Comparison of ENCODE assay signal across 14 cellular contexts in genomic region chr15:55230051-55230670, GRCh38. TPM values are rescaled to one million over a fixed set of nuclear protein-coding genes. Genes with fewer than 3 reads are reported as not detected.
DNase-seq lines count a peak whose midpoint lies in the region; ATAC-seq and TF ChIP-seq lines count a peak whose summit lies in the region.
"Had no signal": no experiment of that assay in that cellular context is flagged by ENCODE, and none has a peak within 500 bp of the region (broad histone marks: within the 10 kb centered on the region; RNA-seq: fewer than 3 reads in every experiment).

No MANE protein-coding gene starts in this region.

- no peaks in the 10 kb centered on the region for H3K9me3 Mint-ChIP-seq in activated naive CD4-positive, alpha-beta T cell treated with anti-CD3 and anti-CD28 coated beads, Interleukin-2, amount 10 ng/mL, durations not matched to agents 7 days and 5 days
- H3K9me3 Mint-ChIP-seq in activated naive CD4-positive, alpha-beta T cell treated with anti-CD3 and anti-CD28 coated beads, Interleukin-2, amount 50 U/mL, for 72 hours: no peaks in the 10 kb centered on the region
- no peaks in the 10 kb centered on the region for H3K9me3 Mint-ChIP-seq in activated T-helper 1 cell treated with anti-CD3 and anti-CD28 coated beads, Interleukin-12 subunit alpha, Interleukin-12 subunit beta, Interleukin-2, Interleukin-4 antibody, amounts not matched to agents 30 ng/mL and 10 ng/mL and 1 ng/mL, durations not matched to agents 14 hours and 24 hours and 36 hours
- H3K9me3 Mint-ChIP-seq in chondrocyte (ENCODE audit: low read depth): no peaks in the 10 kb centered on the region

- CTCF ChIA-PET in activated naive CD4-positive, alpha-beta T cell treated with anti-CD3 and anti-CD28 coated beads, Interleukin-2, amount 10 ng/mL, durations not matched to agents 7 days and 5 days (lab: Charles Lee): no interaction called here
- CTCF ChIA-PET in A673 (lab: Charles Lee): no interaction called here

- BruUV-seq in A673 (replicated peaks; lab: Mats Ljungman, UMichigan): no TSS peak

- peak overlapping the region; percentile 55 for H3K27ac Mint-ChIP-seq in activated naive CD4-positive, alpha-beta T cell treated with anti-CD3 and anti-CD28 coated beads, Interleukin-2, amount 10 ng/mL, durations not matched to agents 7 days and 5 days
- no peak overlapping the region for H3K27ac Mint-ChIP-seq in activated naive CD4-positive, alpha-beta T cell treated with anti-CD3 and anti-CD28 coated beads, Interleukin-2, amount 50 U/mL, for 72 hours
- peak overlapping the region; percentile 71 for H3K27ac Mint-ChIP-seq in activated T-helper 1 cell treated with anti-CD3 and anti-CD28 coated beads, Interleukin-12 subunit alpha, Interleukin-12 subunit beta, Interleukin-2, Interleukin-4 antibody, amounts not matched to agents 30 ng/mL and 10 ng/mL and 1 ng/mL, durations not matched to agents 14 hours and 24 hours and 36 hours
- no peak overlapping the region for H3K27ac Mint-ChIP-seq in chondrocyte (ENCODE audit: unreplicated experiment)

- no peak for TF ChIP-seq EP300 in stomach (IDR thresholded peaks at IDR 0.05)

- peaks cover 57% of the 10 kb centered on the region for H3K36me3 Mint-ChIP-seq in activated naive CD4-positive, alpha-beta T cell treated with anti-CD3 and anti-CD28 coated beads, Interleukin-2, amount 10 ng/mL, durations not matched to agents 7 days and 5 days
- peaks cover 15 to 53% of the 10 kb centered on the region in 2 donors for H3K36me3 Mint-ChIP-seq in activated naive CD4-positive, alpha-beta T cell treated with anti-CD3 and anti-CD28 coated beads, Interleukin-2, amount 50 U/mL, for 72 hours
- peaks cover 55% of the 10 kb centered on the region for H3K36me3 Mint-ChIP-seq in activated T-helper 1 cell treated with anti-CD3 and anti-CD28 coated beads, Interleukin-12 subunit alpha, Interleukin-12 subunit beta, Interleukin-2, Interleukin-4 antibody, amounts not matched to agents 30 ng/mL and 10 ng/mL and 1 ng/mL, durations not matched to agents 14 hours and 24 hours and 36 hours (ENCODE audit: low read depth)
- H3K36me3 Mint-ChIP-seq in chondrocyte (ENCODE audit: low read depth): peaks cover 2% of the 10 kb centered on the region

- peaks cover 12 to 52% (median 29%) of the 10 kb centered on the region in 4 donors for H3K36me3 ChIP-seq in stomach
- no peaks in the 10 kb centered on the region for H3K36me3 ChIP-seq in A673 (ENCODE audit: insufficient read depth, low read length, poor library complexity, severe bottlenecking)

- POLR2A ChIA-PET in A673 (lab: Charles Lee; ENCODE audit: low non-redundant PET): no interaction called here

- H3K27me3 ChIP-seq in stomach (no peaks in the 10 kb centered on the region), right cardiac atrium (ENCODE audit: control insufficient read depth, insufficient read depth) (no peaks in the 10 kb centered on the region), A673 (replicated peaks; ENCODE audit: insufficient read depth, low read depth, low read length, poor library complexity) (no peaks in the 10 kb centered on the region)
- H3K27me3 ChIP-seq: esophagus muscularis mucosa, pancreas had no signal

- peaks cover 9 to 72% (median 17%) of the 10 kb centered on the region in 4 donors for H3K4me1 ChIP-seq in stomach
- no peaks in the 10 kb centered on the region for H3K4me1 ChIP-seq in right cardiac atrium (ENCODE audit: control insufficient read depth, insufficient read depth, low read length)
- H3K4me1 ChIP-seq in A673 (ENCODE audit: insufficient read depth, low read length, poor library complexity, severe bottlenecking): no peaks in the 10 kb centered on the region
- H3K4me1 ChIP-seq: esophagus muscularis mucosa had no signal

- no peaks in the 10 kb centered on the region for H3K27me3 Mint-ChIP-seq in activated naive CD4-positive, alpha-beta T cell treated with anti-CD3 and anti-CD28 coated beads, Interleukin-2, amount 10 ng/mL, durations not matched to agents 7 days and 5 days
- no peaks in the 10 kb centered on the region for H3K27me3 Mint-ChIP-seq in activated T-helper 1 cell treated with anti-CD3 and anti-CD28 coated beads, Interleukin-12 subunit alpha, Interleukin-12 subunit beta, Interleukin-2, Interleukin-4 antibody, amounts not matched to agents 30 ng/mL and 10 ng/mL and 1 ng/mL, durations not matched to agents 14 hours and 24 hours and 36 hours (ENCODE audit: insufficient read depth)
- H3K27me3 Mint-ChIP-seq in chondrocyte (ENCODE audit: low read depth): no peaks in the 10 kb centered on the region

- no peak for DNase-seq in activated naive CD4-positive, alpha-beta T cell treated with anti-CD3 and anti-CD28 coated beads, Interleukin-2, amount 10 ng/mL, durations not matched to agents 7 days and 5 days
- DNase-seq in activated naive CD4-positive, alpha-beta T cell treated with anti-CD3 and anti-CD28 coated beads, Interleukin-2, amount 50 U/mL, for 72 hours (ENCODE audit: low spot score in 2 of 2): no peak
- no peak for DNase-seq in activated T-helper 1 cell treated with anti-CD3 and anti-CD28 coated beads, Interleukin-12 subunit alpha, Interleukin-12 subunit beta, Interleukin-2, Interleukin-4 antibody, amounts not matched to agents 30 ng/mL and 10 ng/mL and 1 ng/mL, durations not matched to agents 14 hours and 24 hours and 36 hours (ENCODE audit: low spot score)
- DNase-seq in fibroblast of the aortic adventitia (ENCODE audit: low read depth) (peak; percentile 62), stomach (peak; percentile 35), right cardiac atrium (no peak), A673 (ENCODE audit: low spot score) (no peak), chondrocyte (ENCODE audit: low spot score) (no peak)
- DNase-seq: activated CD4-positive, alpha-beta T cell treated with anti-CD3 and anti-CD28 coated beads, Interleukin-2, amount 50 U/mL, for 1 hour; NCI-H1417 treated with DMSO at 0.1 percent for 48 hours; NCI-H510A; pancreas had no signal

- peak overlapping the region; percentile 8 to 69 (median 51) for H3K27ac ChIP-seq in stomach
- H3K27ac ChIP-seq in right cardiac atrium (ENCODE audit: low read length): no peak overlapping the region
- H3K27ac ChIP-seq in A673 (ENCODE audit: low read depth, low read length, poor library complexity, severe bottlenecking): no peak overlapping the region
- H3K27ac ChIP-seq: esophagus muscularis mucosa, pancreas had no signal

- H3K9me3 ChIP-seq in stomach (no peaks in the 10 kb centered on the region), right cardiac atrium (ENCODE audit: control insufficient read depth, low read length) (no peaks in the 10 kb centered on the region), A673 (ENCODE audit: low read depth, low read length, poor library complexity, severe bottlenecking) (no peaks in the 10 kb centered on the region)
- H3K9me3 ChIP-seq: esophagus muscularis mucosa, pancreas had no signal

- intact Hi-C loops in activated T-helper 1 cell treated with anti-CD3 and anti-CD28 coated beads, Interleukin-12 subunit alpha, Interleukin-12 subunit beta, Interleukin-2, Interleukin-4 antibody, amounts not matched to agents 30 ng/mL and 10 ng/mL and 1 ng/mL, durations not matched to agents 14 hours and 24 hours and 36 hours (cut with micrococcal nuclease): no loop called here
- intact Hi-C loops in stomach (cut with DNase I; ENCODE audit: low total_unique reads): no loop called here
- intact Hi-C loops in right cardiac atrium (cut with DNase I): no loop called here
- intact Hi-C loops in A673 (cut with micrococcal nuclease; ENCODE audit: unreplicated experiment): no loop called here

- peaks cover 30% of the 10 kb centered on the region for H3K4me1 Mint-ChIP-seq in activated naive CD4-positive, alpha-beta T cell treated with anti-CD3 and anti-CD28 coated beads, Interleukin-2, amount 10 ng/mL, durations not matched to agents 7 days and 5 days
- H3K4me1 Mint-ChIP-seq in activated T-helper 1 cell treated with anti-CD3 and anti-CD28 coated beads, Interleukin-12 subunit alpha, Interleukin-12 subunit beta, Interleukin-2, Interleukin-4 antibody, amounts not matched to agents 30 ng/mL and 10 ng/mL and 1 ng/mL, durations not matched to agents 14 hours and 24 hours and 36 hours (ENCODE audit: low read depth): peaks cover 46% of the 10 kb centered on the region
- no peaks in the 10 kb centered on the region for H3K4me1 Mint-ChIP-seq in chondrocyte (ENCODE audit: low read depth)

- ATAC-seq in activated naive CD4-positive, alpha-beta T cell treated with anti-CD3 and anti-CD28 coated beads, Interleukin-2, amount 50 U/mL, for 72 hours: no peak
- no peak for ATAC-seq in right cardiac atrium
- ATAC-seq: K562 had no signal

- H3K4me3 ChIP-seq in fibroblast of the aortic adventitia (ENCODE audit: low read depth, low read length) (no peak overlapping the region), stomach (no peak overlapping the region), right cardiac atrium (ENCODE audit: low read length) (no peak overlapping the region), A673 (ENCODE audit: low read depth, low read length, poor library complexity, severe bottlenecking) (no peak overlapping the region)
- H3K4me3 ChIP-seq: esophagus muscularis mucosa, K562, pancreas had no signal

- 28 to 41% (median 35%) methylated on average over 3 of the region's 3 CpGs for WGBS in stomach, 5 donors
- 66% methylated on average over 3 of the region's 3 CpGs for WGBS in right cardiac atrium

- no peak for TF ChIP-seq CTCF in fibroblast of the aortic adventitia (IDR thresholded peaks at IDR 0.05; ENCODE audit: insufficient read depth, low read length)
- no peak for TF ChIP-seq CTCF in stomach (IDR thresholded peaks at IDR 0.05)
- no peak for TF ChIP-seq CTCF in A673 (conservative IDR thresholded peaks at IDR 0.05; ENCODE audit: low read depth, low read length)
- TF ChIP-seq CTCF in chondrocyte (IDR thresholded peaks at IDR 0.05): no peak

- TF ChIP-seq POLR2A in stomach (IDR thresholded peaks at IDR 0.05): no peak

- no peak overlapping the region for H3K4me3 Mint-ChIP-seq in activated naive CD4-positive, alpha-beta T cell treated with anti-CD3 and anti-CD28 coated beads, Interleukin-2, amount 10 ng/mL, durations not matched to agents 7 days and 5 days
- peak overlapping the region; percentile 15 for H3K4me3 Mint-ChIP-seq in activated T-helper 1 cell treated with anti-CD3 and anti-CD28 coated beads, Interleukin-12 subunit alpha, Interleukin-12 subunit beta, Interleukin-2, Interleukin-4 antibody, amounts not matched to agents 30 ng/mL and 10 ng/mL and 1 ng/mL, durations not matched to agents 14 hours and 24 hours and 36 hours
- no peak overlapping the region for H3K4me3 Mint-ChIP-seq in chondrocyte (ENCODE audit: unreplicated experiment)

RNA-seq across cellular contexts. Expression of gene RSL24D1, which starts 33.4 kb away (rescaled TPM):
- total RNA-seq in activated naive CD4-positive, alpha-beta T cell treated with anti-CD3 and anti-CD28 coated beads, Interleukin-2, amount 50 U/mL, for 72 hours: 100 to 1,000 TPM; 133 to 137 TPM
- total RNA-seq in activated T-helper 1 cell treated with anti-CD3 and anti-CD28 coated beads, Interleukin-12 subunit alpha, Interleukin-12 subunit beta, Interleukin-2, Interleukin-4 antibody, amounts not matched to agents 30 ng/mL and 10 ng/mL and 1 ng/mL, durations not matched to agents 14 hours and 24 hours and 36 hours: 111 and 116 TPM in 2 replicates
- total RNA-seq in fibroblast of the aortic adventitia (ENCODE audit: low replicate concordance) (131 and 149 TPM in 2 replicates), stomach (100 to 1,000 TPM in 2 of 5 donors, 10 to 100 TPM in 3; 22.2 to 115 (median 39.4) TPM), right cardiac atrium (10 to 100 TPM; 54.0 to 59.2 (median 56.3) TPM), A673 (2021) (111 and 118 TPM in 2 replicates), chondrocyte (39.8 to 61.3 TPM (median 60.4 TPM) in 3 replicates)
- polyA plus RNA-seq in stomach (100 to 1,000 TPM in 1 of 3 donors, 10 to 100 TPM in 2; 84.9 to 187 (median 90.2) TPM), right cardiac atrium (54.3 TPM)

RNA-seq across cellular contexts. Expression of gene RAB27A, which starts 59.5 kb away (rescaled TPM):
- 100 to 1,000 TPM in 1 of 2 donors, 10 to 100 TPM in 1; 99.3 to 111 TPM for total RNA-seq in activated naive CD4-positive, alpha-beta T cell treated with anti-CD3 and anti-CD28 coated beads, Interleukin-2, amount 50 U/mL, for 72 hours
- 98.6 and 100 TPM in 2 replicates for total RNA-seq in activated T-helper 1 cell treated with anti-CD3 and anti-CD28 coated beads, Interleukin-12 subunit alpha, Interleukin-12 subunit beta, Interleukin-2, Interleukin-4 antibody, amounts not matched to agents 30 ng/mL and 10 ng/mL and 1 ng/mL, durations not matched to agents 14 hours and 24 hours and 36 hours
- 9.9 and 27.7 TPM in 2 replicates for total RNA-seq in fibroblast of the aortic adventitia (ENCODE audit: low replicate concordance)
- 10 to 100 TPM in 4 of 5 donors, 1 to 10 TPM in 1; 4.3 to 78.4 (median 56.7) TPM for total RNA-seq in stomach
- polyA plus RNA-seq in stomach: 100 to 1,000 TPM in 1 of 3 donors, 10 to 100 TPM in 2; 19.0 to 146 (median 59.5) TPM
- 10 to 100 TPM in 2 of 4 donors, 1 to 10 TPM in 2; 7.6 to 18.0 (median 9.7) TPM for total RNA-seq in right cardiac atrium
- polyA plus RNA-seq in right cardiac atrium: 3.0 TPM
- total RNA-seq in A673 (2021): 1.7 and 1.8 TPM in 2 replicates
- total RNA-seq in chondrocyte: 16.8 to 18.3 TPM (median 17.5 TPM) in 3 replicates

Comparison
In these comparisons a context has a peak if more than half of its experiments do, and no peak if none do; other contexts are left out.
1. H3K27ac Mint-ChIP-seq: peak in activated naive CD4-positive, alpha-beta T cell treated with anti-CD3 and anti-CD28 coated beads, Interleukin-2, amount 10 ng/mL, durations not matched to agents 7 days and 5 days (single experiment) and activated T-helper 1 cell treated with anti-CD3 and anti-CD28 coated beads, Interleukin-12 subunit alpha, Interleukin-12 subunit beta, Interleukin-2, Interleukin-4 antibody, amounts not matched to agents 30 ng/mL and 10 ng/mL and 1 ng/mL, durations not matched to agents 14 hours and 24 hours and 36 hours (single experiment); none in activated naive CD4-positive, alpha-beta T cell treated with anti-CD3 and anti-CD28 coated beads, Interleukin-2, amount 50 U/mL, for 72 hours (0 of 2) and chondrocyte (single experiment).
2. DNase-seq: peak in fibroblast of the aortic adventitia (single experiment) and stomach (single experiment); none in activated naive CD4-positive, alpha-beta T cell treated with anti-CD3 and anti-CD28 coated beads, Interleukin-2, amount 10 ng/mL, durations not matched to agents 7 days and 5 days (single experiment), activated naive CD4-positive, alpha-beta T cell treated with anti-CD3 and anti-CD28 coated beads, Interleukin-2, amount 50 U/mL, for 72 hours (0 of 2), activated T-helper 1 cell treated with anti-CD3 and anti-CD28 coated beads, Interleukin-12 subunit alpha, Interleukin-12 subunit beta, Interleukin-2, Interleukin-4 antibody, amounts not matched to agents 30 ng/mL and 10 ng/mL and 1 ng/mL, durations not matched to agents 14 hours and 24 hours and 36 hours (single experiment), right cardiac atrium (0 of 3), A673 (single experiment) and chondrocyte (single experiment).
3. H3K27ac ChIP-seq: peak in stomach (5 of 5); none in right cardiac atrium (single experiment) and A673 (single experiment).